In the genomic region with DNA sequence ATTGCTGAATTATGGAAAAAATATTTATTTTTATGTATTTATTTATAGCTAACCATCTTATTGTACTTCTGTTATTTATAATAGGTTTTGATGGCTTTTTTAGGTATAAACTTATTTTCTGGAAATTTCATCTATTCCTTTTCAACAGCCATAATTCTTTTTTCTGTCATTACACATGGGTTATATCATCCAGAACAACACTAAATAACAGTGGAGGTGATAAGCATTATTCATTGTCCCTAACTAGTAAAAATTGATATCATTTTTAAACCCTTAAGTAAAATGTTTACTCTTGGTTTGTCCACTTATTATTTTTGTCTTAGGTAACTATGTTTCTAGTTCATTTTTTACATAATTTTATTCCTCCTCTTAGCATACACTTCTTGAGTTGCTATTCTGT, we compare ENCODE assay signal across 29 cellular contexts.
A peak's percentile ranks its signal among the peaks of the same experiment; 100 is the strongest.
DNase-seq lines count a peak whose midpoint lies in the region; ATAC-seq, FAIRE-seq and TF ChIP-seq lines count a peak whose summit lies in the region.
"Had no signal": no experiment of that assay in that cellular context is flagged by ENCODE, and none has a peak within 500 bp of the region (broad histone marks: within the 10 kb centered on the region; RNA-seq: fewer than 3 reads in every experiment).

No MANE protein-coding gene starts in this region.

- no peaks in the 10 kb centered on the region; a peak in 1 of 4 replicates for H3K4me1 ChIP-seq in SK-N-SH (ENCODE audit: control insufficient read depth in 1 of 2, insufficient read depth in 2 of 2, low read depth in 1 of 2, low read length in 1 of 2)
- H3K4me1 ChIP-seq: A549, BE2C, BLaER1, Caco-2 had no signal

- no peaks in the 10 kb centered on the region for H3K9me2 ChIP-seq in SK-N-SH

- no peak overlapping the region for H3K9ac ChIP-seq in SK-N-SH
- H3K9ac ChIP-seq: BLaER1; BLaER1 treated with 17β-estradiol and CSF1 and Interleukin-3, amounts not matched to agents 10 nM and 100 nM had no signal

- no peaks in the 10 kb centered on the region for H4K20me1 ChIP-seq in SK-N-SH (ENCODE audit: insufficient read depth)
- H4K20me1 ChIP-seq: BLaER1; BLaER1 treated with 17β-estradiol and CSF1 and Interleukin-3, amounts not matched to agents 10 nM and 100 nM had no signal

- H3K4me2 ChIP-seq in SK-N-SH: no peak overlapping the region
- H3K4me2 ChIP-seq: A549, BLaER1 had no signal

- ATAC-seq in SK-N-SH treated with all-trans-retinoic acid at 6 μM for 48 hours: no peak
- ATAC-seq: A549; CD8-positive, alpha-beta T cell had no signal

- no peaks in the 10 kb centered on the region for H3K36me3 ChIP-seq in SK-N-SH (replicated peaks in 1 of 2; ENCODE audit: control insufficient read depth in 1 of 2, insufficient read depth in 2 of 2, low read length in 1 of 2)
- H3K36me3 ChIP-seq: BE2C; BLaER1; BLaER1 treated with 17β-estradiol and CSF1 and Interleukin-3, amounts not matched to agents 10 nM and 100 nM had no signal

- no peak for TF ChIP-seq EP300 in SK-N-SH (IDR thresholded peaks at IDR 0.05; ENCODE audit: borderline replicate concordance in 1 of 2, low read depth in 1 of 2, low read length in 1 of 2)

- H3K9me3 ChIP-seq in SK-N-SH: no peaks in the 10 kb centered on the region
- H3K9me3 ChIP-seq: A549; BE2C; BLaER1; BLaER1 treated with 17β-estradiol and CSF1 and Interleukin-3, amounts not matched to agents 10 nM and 100 nM; Caco-2 had no signal

- DNase-seq in SK-N-SH (no peak), D721Med (ENCODE audit: insufficient read length, low spot score) (no peak), LoVo (ENCODE audit: low spot score) (no peak)
- DNase-seq: 8988T; ACHN; AML-193; BE2C; C1 segment of cervical spinal cord; Caco-2; Calu3; CD4-positive, alpha-beta memory T cell; CD4-positive, alpha-beta T cell; CD4-positive, CD25-positive, alpha-beta regulatory T cell; CD8-positive, alpha-beta memory T cell; CD8-positive, alpha-beta T cell; COR-L47; DMS 273 treated with DMSO at 0.1 percent for 48 hours; DMS153; DMS53; DMS79; DMS79 treated with DMSO at 0.1 percent for 48 hours; DND-41; EL had no signal

- no peaks in the 10 kb centered on the region for H3K27me3 ChIP-seq in SK-N-SH (ENCODE audit: insufficient read depth)
- H3K27me3 ChIP-seq: BE2C; BLaER1; BLaER1 treated with 17β-estradiol and CSF1 and Interleukin-3, amounts not matched to agents 10 nM and 100 nM had no signal

- TF ChIP-seq CTCF in SK-N-SH (IDR thresholded peaks at IDR 0.05) (no peak), D721Med (IDR thresholded peaks at IDR 0.05; ENCODE audit: insufficient read depth, missing control alignments) (no peak)

- H3F3A ChIP-seq in SK-N-SH (replicated peaks; ENCODE audit: insufficient read depth): no peaks in the 10 kb centered on the region

- peak; percentile 55 for FAIRE-seq in D721Med (lab: Jason Lieb, UNC)
- FAIRE-seq: A549 had no signal

- no peak for TF ChIP-seq RAD21 in SK-N-SH (IDR thresholded peaks at IDR 0.05; ENCODE audit: low read length)

- no peak overlapping the region for H2AFZ ChIP-seq in SK-N-SH (ENCODE audit: low read depth)

- H3K27ac ChIP-seq in SK-N-SH (ENCODE audit: low read depth in 2 of 2, low read length in 1 of 2): no peak overlapping the region
- H3K27ac ChIP-seq: 22Rv1; A549; BLaER1; BLaER1 treated with 17β-estradiol and CSF1 and Interleukin-3, amounts not matched to agents 10 nM and 100 nM; C4-2B had no signal

- POLR2A ChIA-PET in SK-N-SH (lab: Yijun Ruan, JAX): no interaction called here

- no peak overlapping the region for H3K4me3 ChIP-seq in SK-N-SH (ENCODE audit: low read depth in 2 of 2, low read length in 1 of 2)
- H3K4me3 ChIP-seq: A549; BLaER1; BLaER1 treated with 17β-estradiol and CSF1 and Interleukin-3, amounts not matched to agents 10 nM and 100 nM had no signal

- H3K79me2 ChIP-seq in SK-N-SH (ENCODE audit: insufficient read depth): no peaks in the 10 kb centered on the region

- CTCF ChIA-PET in SK-N-SH (lab: Yijun Ruan, JAX): interaction anchor here (0.6 to 1.0 kb wide), 3 partner anchors 9 to 107 kb away, joined by 3 read pairs; no protein-coding TSS in a partner anchor

TF ChIP-seq in SK-N-SH treated with all-trans-retinoic acid at 6 μM for 48 hours, 23 proteins besides CTCF, POLR2A, EP300 and RAD21:
- TF ChIP-seq ZFP30 (CRISPR knock-in tag; IDR thresholded peaks at IDR 0.05) (no peak), GLIS3 (CRISPR knock-in tag; IDR thresholded peaks at IDR 0.05) (no peak), ZNF70 (CRISPR knock-in tag; IDR thresholded peaks at IDR 0.05) (peak; percentile 92)

TF ChIP-seq in SK-N-SH, 30 proteins besides CTCF, POLR2A, EP300 and RAD21:
- TF ChIP-seq POLR2AphosphoS5 (IDR thresholded peaks at IDR 0.05; ENCODE audit: low read depth, low read length) (no peak), GATA2 (CRISPR knock-in tag; IDR thresholded peaks at IDR 0.05) (no peak), NRF1 (IDR thresholded peaks at IDR 0.05; ENCODE audit: low read depth, low read length) (no peak)
